ENCODE assay signal across 8 cellular contexts in genomic region chr1:160400284-160400645, GRCh38. TPM values are rescaled to one million over a fixed set of nuclear protein-coding genes. Genes with fewer than 3 reads are reported as not detected.
A peak's percentile ranks its signal among the peaks of the same experiment; 100 is the strongest.
DNase-seq lines count a peak whose midpoint lies in the region; ATAC-seq and TF ChIP-seq lines count a peak whose summit lies in the region.
"Had no signal": no experiment of that assay in that cellular context is flagged by ENCODE, and none has a peak within 500 bp of the region (broad histone marks: within the 10 kb centered on the region; RNA-seq: fewer than 3 reads in every experiment).

Gene VANGL2, plus strand, starts transcription at chr1:160400564. Its CDS starts 15,274 bp downstream, at chr1:160415838.

- in situ Hi-C loops in GM13977 (cut with MboI; ENCODE audit: low pct_unique_long_range_greater_than_20kb, low sequenced_read_pairs, unreplicated experiment): loop anchor here (25.0 kb wide), 2 partner anchors 437 to 562 kb away; partner anchors contain the start of gene ITLN2

- peak within 1 kb of the TSS; percentile 78 for H3K27ac Mint-ChIP-seq in glutamatergic neuron (ENCODE audit: unreplicated experiment)
- H3K27ac Mint-ChIP-seq: activated naive CD4-positive, alpha-beta T cell treated with anti-CD3 and anti-CD28 coated beads, Interleukin-2, amount 50 U/mL, for 72 hours had no signal

- peaks cover 4% of the 10 kb centered on the region for H3K9me3 Mint-ChIP-seq in glutamatergic neuron (ENCODE audit: unreplicated experiment)
- H3K9me3 Mint-ChIP-seq: activated naive CD4-positive, alpha-beta T cell treated with anti-CD3 and anti-CD28 coated beads, Interleukin-2, amount 50 U/mL, for 72 hours had no signal

- H3K36me3 ChIP-seq in neuron (ENCODE audit: insufficient read depth, low read length): peaks cover 10% of the 10 kb centered on the region
- no peaks in the 10 kb centered on the region for H3K36me3 ChIP-seq in upper lobe of right lung

- peak; percentile 76 for DNase-seq in GM13977 (ENCODE audit: low spot score)
- peak; percentile 17 for DNase-seq in NCI-H226
- peak; percentile 28 for DNase-seq in activated naive CD4-positive, alpha-beta T cell treated with Interleukin-2 at 50 U/mL for 16 hours
- DNase-seq in glutamatergic neuron: peak; percentile 91
- DNase-seq in upper lobe of right lung: peak; percentile 80

- H2AFZ ChIP-seq in neuron (ENCODE audit: low read depth, low read length): peak within 1 kb of the TSS; percentile 30

- ATAC-seq in upper lobe of right lung: peak; percentile 86
- ATAC-seq in GM18517 (IDR thresholded peaks at IDR 0.05; ENCODE audit: unreplicated experiment): no peak

- peak within 1 kb of the TSS; percentile 84 for H3K4me3 ChIP-seq in neuron (ENCODE audit: low read length)
- peak within 1 kb of the TSS; percentile 63 for H3K4me3 ChIP-seq in upper lobe of right lung

- H3K27me3 ChIP-seq in neuron (ENCODE audit: insufficient read depth, low read length) (no peaks in the 10 kb centered on the region), upper lobe of right lung (peaks cover 15% of the 10 kb centered on the region)

- H3K4me3 Mint-ChIP-seq in glutamatergic neuron (ENCODE audit: unreplicated experiment): peak within 1 kb of the TSS; percentile 94

- no peaks in the 10 kb centered on the region for H3K36me3 Mint-ChIP-seq in glutamatergic neuron (ENCODE audit: unreplicated experiment)
- H3K36me3 Mint-ChIP-seq: activated naive CD4-positive, alpha-beta T cell treated with anti-CD3 and anti-CD28 coated beads, Interleukin-2, amount 50 U/mL, for 72 hours had no signal

- H3K9me3 ChIP-seq in neuron (ENCODE audit: low read length): no peaks in the 10 kb centered on the region
- no peaks in the 10 kb centered on the region for H3K9me3 ChIP-seq in upper lobe of right lung

- no peak within 1 kb of the TSS for H3K27ac ChIP-seq in upper lobe of right lung

- intact Hi-C loops in upper lobe of right lung (cut with DNase I): no loop called here

- H3K4me1 Mint-ChIP-seq in glutamatergic neuron (ENCODE audit: low read depth, unreplicated experiment): peaks cover 22% of the 10 kb centered on the region

- TF ChIP-seq CTCF in GM13977 (IDR thresholded peaks at IDR 0.05; ENCODE audit: extremely low read depth, insufficient read depth, missing control alignments) (no peak), glutamatergic neuron (IDR thresholded peaks at IDR 0.05; ENCODE audit: partially characterized antibody, unreplicated experiment) (peak; percentile 10), upper lobe of right lung (IDR thresholded peaks at IDR 0.05) (no peak)

- peaks cover 52% of the 10 kb centered on the region for H3K4me1 ChIP-seq in neuron (ENCODE audit: insufficient read depth, low read length)
- no peaks in the 10 kb centered on the region for H3K4me1 ChIP-seq in upper lobe of right lung

- H3K27me3 Mint-ChIP-seq in glutamatergic neuron (ENCODE audit: unreplicated experiment): peaks cover 7% of the 10 kb centered on the region

RNA-seq across cellular contexts. Expression of gene VANGL2, which starts in this region (rescaled TPM):
- total RNA-seq in glutamatergic neuron (ENCODE audit: unreplicated experiment) (79.4 TPM), upper lobe of right lung (6.3 TPM)

Comparison
In these comparisons a context has a peak if more than half of its experiments do, and no peak if none do; other contexts are left out.
1. RNA of gene VANGL2 (total RNA-seq): 79.4 TPM in glutamatergic neuron (single experiment); 6.3 TPM in upper lobe of right lung (single experiment); every median in the first group is over 10 times any median in the second.
2. DNase-seq: peak in every context shown above with its lines; median percentile 91 in glutamatergic neuron; 80 in upper lobe of right lung; 76 in GM13977; 28 in activated naive CD4-positive, alpha-beta T cell treated with Interleukin-2 at 50 U/mL for 16 hours; 17 in NCI-H226.